Comparison of ENCODE assay signal across 22 cellular contexts in the genomic region with DNA sequence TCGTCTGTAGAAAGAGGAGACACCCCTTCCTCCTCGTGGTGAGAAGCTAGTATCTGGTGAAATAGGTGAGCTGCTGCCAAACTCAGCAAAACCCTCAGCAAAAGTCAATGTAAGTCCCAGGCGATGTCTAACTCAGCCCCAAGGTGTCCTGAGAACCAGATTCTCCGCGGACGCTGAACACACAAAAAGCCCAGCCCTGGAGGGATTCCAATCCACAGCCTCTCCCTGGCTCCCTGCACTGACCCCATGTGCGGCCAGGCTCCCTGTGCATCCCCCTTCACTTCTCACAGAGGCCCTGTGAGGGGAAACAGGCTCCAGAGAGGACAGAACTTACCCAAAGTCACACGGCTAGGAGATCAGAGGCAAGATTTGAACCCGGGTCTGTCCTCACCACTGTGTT.
DNase-seq lines count a peak whose midpoint lies in the region; ATAC-seq, FAIRE-seq and TF ChIP-seq lines count a peak whose summit lies in the region.
"Had no signal": no experiment of that assay in that cellular context is flagged by ENCODE, and none has a peak within 500 bp of the region (broad histone marks: within the 10 kb centered on the region; RNA-seq: fewer than 3 reads in every experiment).

No MANE protein-coding gene starts in this region.

- H3K9me3 Mint-ChIP-seq in endodermal cell = no peaks in the 10 kb centered on the region
- H3K9me3 Mint-ChIP-seq: CD4-positive, alpha-beta memory T cell; GM23338; IgD-negative memory B cell had no signal

- peaks cover 2% of the 10 kb centered on the region for H3K27me3 Mint-ChIP-seq in endodermal cell (ENCODE audit: insufficient read depth)
- H3K27me3 Mint-ChIP-seq: CD4-positive, alpha-beta memory T cell; IgD-negative memory B cell had no signal

- TF ChIP-seq EP300 in HepG2 (IDR thresholded peaks at IDR 0.05; ENCODE audit: low read depth in 2 of 2, low read length in 2 of 2) (no peak), HepG2 (CRISPR knock-in tag; IDR thresholded peaks at IDR 0.05; ENCODE audit: borderline replicate concordance) (no peak), sigmoid colon (IDR thresholded peaks at IDR 0.05) (no peak)

- H3K27ac ChIP-seq in HepG2 (ENCODE audit: extremely low read length, insufficient read depth, low read length) (peak overlapping the region; percentile 47), right lobe of liver (no peak overlapping the region), endodermal cell (ENCODE audit: low read depth, low read length) (no peak overlapping the region), sigmoid colon (no peak overlapping the region)
- H3K27ac ChIP-seq: KMS-11, SJCRH30 had no signal

- BruUV-seq in HepG2 (replicated peaks; lab: Mats Ljungman, UMichigan) = no TSS peak

- intact Hi-C loops in HepG2 (cut with micrococcal nuclease; ENCODE audit: unreplicated experiment) (no loop called here), right lobe of liver (cut with DNase I) (loop anchor here (10.0 kb wide), 1 partner anchor 63 kb away; no protein-coding TSS in a partner anchor), sigmoid colon (cut with DNase I) (no loop called here)

- CTCF ChIA-PET in HepG2 (lab: Yijun Ruan, JAX; ENCODE audit: low intra/inter-chr PET ratio, low total read pairs) (no interaction called here), HEK293T (lab: Yijun Ruan, JAX) (no interaction called here)

- TF ChIP-seq POLR2A in HepG2 (IDR thresholded peaks at IDR 0.05; ENCODE audit: insufficient read depth in 1 of 2, low read depth in 2 of 2, low read length in 2 of 2) (no peak), right lobe of liver (IDR thresholded peaks at IDR 0.05) (no peak), sigmoid colon (IDR thresholded peaks at IDR 0.05) (no peak), H54 (IDR thresholded peaks at IDR 0.05; ENCODE audit: low read depth, low read length) (no peak)

- H3K9me3 ChIP-seq in HepG2 (ENCODE audit: low read length) = no peaks in the 10 kb centered on the region
- H3K9me3 ChIP-seq in right lobe of liver = no peaks in the 10 kb centered on the region
- no peaks in the 10 kb centered on the region for H3K9me3 ChIP-seq in endodermal cell (ENCODE audit: control insufficient read depth, low read length)
- H3K9me3 ChIP-seq in sigmoid colon = no peaks in the 10 kb centered on the region
- H3K9me3 ChIP-seq: SJCRH30 had no signal

- no peaks in the 10 kb centered on the region for H3K36me3 Mint-ChIP-seq in endodermal cell (ENCODE audit: low read depth)
- H3K36me3 Mint-ChIP-seq: CD4-positive, alpha-beta memory T cell; IgD-negative memory B cell had no signal

- no peak for TF ChIP-seq RAD21 in HepG2 (CRISPR knock-in tag; IDR thresholded peaks at IDR 0.05)

- DNase-seq in HepG2 (ENCODE audit: low spot score) = no peak
- no peak for DNase-seq in right lobe of liver
- no peak for DNase-seq in endodermal cell
- peak; percentile 40 for DNase-seq in sigmoid colon
- no peak for DNase-seq in T1000 (lab: John Stamatoyannopoulos, UW)
- DNase-seq in H54 (ENCODE audit: insufficient read length, low spot score) = no peak
- no peak for DNase-seq in HEK293T (ENCODE audit: extremely low spot score)
- DNase-seq: C1 segment of cervical spinal cord; CD4-positive, alpha-beta memory T cell; COR-L47; GDM1; HCEC 1CT; MM.1S; NCI-H2029 treated with DMSO at 0.1 percent for 48 hours; NCI-H446 treated with DMSO at 0.1 percent for 48 hours; NCI-H526 treated with DMSO at 0.1 percent for 48 hours; SJCRH30 had no signal

- H3K9ac ChIP-seq in HepG2 (ENCODE audit: insufficient read depth, low read depth, low read length) (no peak overlapping the region), endodermal cell (ENCODE audit: extremely low read depth, low read length, poor library complexity, severe bottlenecking) (no peak overlapping the region)
- H3K9ac ChIP-seq: KMS-11 had no signal

- no peaks in the 10 kb centered on the region for H3K27me3 ChIP-seq in HepG2 (ENCODE audit: control insufficient read depth in 1 of 2, insufficient read depth in 2 of 2, low read length in 2 of 2)
- H3K27me3 ChIP-seq in right lobe of liver = no peaks in the 10 kb centered on the region
- H3K27me3 ChIP-seq in endodermal cell (ENCODE audit: control insufficient read depth, insufficient read depth, low read length, poor library complexity, severe bottlenecking) = no peaks in the 10 kb centered on the region
- no peaks in the 10 kb centered on the region for H3K27me3 ChIP-seq in sigmoid colon
- H3K27me3 ChIP-seq: SJCRH30 had no signal

- H3K4me1 Mint-ChIP-seq in endodermal cell = peaks cover 33% of the 10 kb centered on the region

- TF ChIP-seq CTCF in HepG2 (CRISPR knock-in tag; IDR thresholded peaks at IDR 0.05) (no peak), right lobe of liver (IDR thresholded peaks at IDR 0.05) (no peak), endodermal cell (conservative IDR thresholded peaks at IDR 0.05) (no peak), sigmoid colon (IDR thresholded peaks at IDR 0.05) (no peak)

- H2AFZ ChIP-seq in HepG2 (ENCODE audit: low read length) = no peak overlapping the region
- H2AFZ ChIP-seq: GM23338 had no signal

- H3K36me3 ChIP-seq in HepG2 (replicated peaks in 1 of 2; ENCODE audit: control insufficient read depth in 1 of 2, insufficient read depth in 2 of 2, low read length in 2 of 2) (no peaks in the 10 kb centered on the region), right lobe of liver (no peaks in the 10 kb centered on the region), endodermal cell (ENCODE audit: control insufficient read depth, insufficient read depth, low read length) (no peaks in the 10 kb centered on the region), sigmoid colon (no peaks in the 10 kb centered on the region)
- H3K36me3 ChIP-seq: SJCRH30 had no signal

- peak overlapping the region; percentile 15; the same call in 1 of the 2 replicates for H3K4me2 ChIP-seq in HepG2 (ENCODE audit: low read depth, low read length)
- H3K4me2 ChIP-seq: GM23338, KMS-11 had no signal

- ATAC-seq in HepG2 (no peak), right lobe of liver (no peak)
- ATAC-seq: GM12878, GM23338 had no signal

- H3K79me2 ChIP-seq in HepG2 (ENCODE audit: insufficient read depth, low read length) = no peaks in the 10 kb centered on the region

- WGBS in HepG2 (ENCODE audit: low lambda C conversion rate) = 69% methylated on average over 4 of the region's 9 CpGs
- WGBS in right lobe of liver (ENCODE audit: insufficient coverage, low coverage, low lambda C conversion rate, missing lambda C conversion rate) = 33% methylated on average over 2 of the region's 9 CpGs
- WGBS in endodermal cell (ENCODE audit: insufficient coverage in 1 of 2, insufficient read length in 1 of 2), 2 experiments = 95 to 96% methylated on average over 6 to 9 of the region's 9 CpGs
- WGBS in sigmoid colon, 2 donors = 93 to 95% methylated on average over 9 of the region's 9 CpGs

- H3K4me3 ChIP-seq in HepG2 (replicated peaks in 1 of 3; ENCODE audit: insufficient read depth in 1 of 3, low read depth in 2 of 3, low read length in 3 of 3) (0 out of 6 replicates have a peak overlapping the region, but pooled peaks of 1 of the 3 experiments have one; percentile 13), right lobe of liver (no peak overlapping the region), endodermal cell (ENCODE audit: low read length) (no peak overlapping the region), sigmoid colon (no peak overlapping the region)
- H3K4me3 ChIP-seq: GM12878, GM23338, SJCRH30 had no signal

- H3K4me3 Mint-ChIP-seq in endodermal cell = no peak overlapping the region
- H3K4me3 Mint-ChIP-seq: CD4-positive, alpha-beta memory T cell; GM23338; IgD-negative memory B cell had no signal

- H3K4me1 ChIP-seq in HepG2 (ENCODE audit: insufficient read depth, low read length) (peaks cover 97% of the 10 kb centered on the region), right lobe of liver (peaks cover 0 to 62% (median 28%) of the 10 kb centered on the region in 4 donors), endodermal cell (ENCODE audit: control insufficient read depth, insufficient read depth, low read length) (peaks cover 10% of the 10 kb centered on the region), sigmoid colon (peaks cover 0 to 1% (median 0%) of the 10 kb centered on the region in 4 donors)

- peak overlapping the region; percentile 28 for H3K27ac Mint-ChIP-seq in endodermal cell
- H3K27ac Mint-ChIP-seq: GM23338, IgD-negative memory B cell had no signal

- H4K20me1 ChIP-seq in HepG2 (ENCODE audit: insufficient read depth, low read length) = no peaks in the 10 kb centered on the region

- in situ Hi-C loops in HepG2 (cut with HindIII; ENCODE audit: extremely low pct_ligation_motif_present, low pct_unique_long_range_greater_than_20kb) = no loop called here

- no peak for FAIRE-seq in HepG2 (lab: Jason Lieb, UNC)
- no peak for FAIRE-seq in H54 (lab: Jason Lieb, UNC)
- FAIRE-seq: GM12878, RCC 7860 had no signal

- POLR2A ChIA-PET in HepG2 (lab: Yijun Ruan, JAX) (no interaction called here), HEK293T (lab: Yijun Ruan, JAX) (interaction anchor here (0.7 kb wide), 1 partner anchor 170 kb away, joined by 4 read pairs; the partner anchor contains the start of gene WNK1)

TF ChIP-seq in HepG2, 621 proteins besides CTCF, POLR2A, EP300 and RAD21 (continues in another document):
- TF ChIP-seq MAF1 (CRISPR knock-in tag; IDR thresholded peaks at IDR 0.05; ENCODE audit: borderline replicate concordance) = no peak

TF ChIP-seq in HEK293T, 16 proteins besides CTCF, POLR2A, EP300 and RAD21 (continues in another document):
- TF ChIP-seq NFRKB (IDR thresholded peaks at IDR 0.05) (no peak), TARDBP (IDR thresholded peaks at IDR 0.05) (no peak), L3MBTL2 (conservative IDR thresholded peaks at IDR 0.05) (no peak), FOXM1 (IDR thresholded peaks at IDR 0.05; ENCODE audit: borderline replicate concordance) (no peak), CTBP1 (IDR thresholded peaks at IDR 0.05; ENCODE audit: borderline replicate concordance) (no peak), SP1 (IDR thresholded peaks at IDR 0.05) (no peak), ZNF384 (IDR thresholded peaks at IDR 0.05) (no peak), HDGF (IDR thresholded peaks at IDR 0.05; ENCODE audit: borderline replicate concordance) (no peak), ELF4 (IDR thresholded peaks at IDR 0.05) (no peak), FOXK2 (IDR thresholded peaks at IDR 0.05) (no peak), ARNT (IDR thresholded peaks at IDR 0.05) (no peak), SUZ12 (IDR thresholded peaks at IDR 0.05) (no peak), LEF1 (IDR thresholded peaks at IDR 0.05; ENCODE audit: borderline replicate concordance) (no peak), FOXA1 (IDR thresholded peaks at IDR 0.05) (no peak)
- TF ChIP-seq, protein P1, sequence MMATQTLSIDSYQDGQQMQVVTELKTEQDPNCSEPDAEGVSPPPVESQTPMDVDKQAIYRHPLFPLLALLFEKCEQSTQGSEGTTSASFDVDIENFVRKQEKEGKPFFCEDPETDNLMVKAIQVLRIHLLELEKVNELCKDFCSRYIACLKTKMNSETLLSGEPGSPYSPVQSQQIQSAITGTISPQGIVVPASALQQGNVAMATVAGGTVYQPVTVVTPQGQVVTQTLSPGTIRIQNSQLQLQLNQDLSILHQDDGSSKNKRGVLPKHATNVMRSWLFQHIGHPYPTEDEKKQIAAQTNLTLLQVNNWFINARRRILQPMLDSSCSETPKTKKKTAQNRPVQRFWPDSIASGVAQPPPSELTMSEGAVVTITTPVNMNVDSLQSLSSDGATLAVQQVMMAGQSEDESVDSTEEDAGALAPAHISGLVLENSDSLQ (IDR thresholded peaks at IDR 0.05) = no peak

Comparison
In these comparisons a context has a peak if more than half of its experiments do, and no peak if none do; other contexts are left out.
1. intact Hi-C loops: an anchor here in right lobe of liver (10.0 kb wide); none called in HepG2 and sigmoid colon.